Comparison of ENCODE assay signal across 13 cellular contexts in the genomic region with DNA sequence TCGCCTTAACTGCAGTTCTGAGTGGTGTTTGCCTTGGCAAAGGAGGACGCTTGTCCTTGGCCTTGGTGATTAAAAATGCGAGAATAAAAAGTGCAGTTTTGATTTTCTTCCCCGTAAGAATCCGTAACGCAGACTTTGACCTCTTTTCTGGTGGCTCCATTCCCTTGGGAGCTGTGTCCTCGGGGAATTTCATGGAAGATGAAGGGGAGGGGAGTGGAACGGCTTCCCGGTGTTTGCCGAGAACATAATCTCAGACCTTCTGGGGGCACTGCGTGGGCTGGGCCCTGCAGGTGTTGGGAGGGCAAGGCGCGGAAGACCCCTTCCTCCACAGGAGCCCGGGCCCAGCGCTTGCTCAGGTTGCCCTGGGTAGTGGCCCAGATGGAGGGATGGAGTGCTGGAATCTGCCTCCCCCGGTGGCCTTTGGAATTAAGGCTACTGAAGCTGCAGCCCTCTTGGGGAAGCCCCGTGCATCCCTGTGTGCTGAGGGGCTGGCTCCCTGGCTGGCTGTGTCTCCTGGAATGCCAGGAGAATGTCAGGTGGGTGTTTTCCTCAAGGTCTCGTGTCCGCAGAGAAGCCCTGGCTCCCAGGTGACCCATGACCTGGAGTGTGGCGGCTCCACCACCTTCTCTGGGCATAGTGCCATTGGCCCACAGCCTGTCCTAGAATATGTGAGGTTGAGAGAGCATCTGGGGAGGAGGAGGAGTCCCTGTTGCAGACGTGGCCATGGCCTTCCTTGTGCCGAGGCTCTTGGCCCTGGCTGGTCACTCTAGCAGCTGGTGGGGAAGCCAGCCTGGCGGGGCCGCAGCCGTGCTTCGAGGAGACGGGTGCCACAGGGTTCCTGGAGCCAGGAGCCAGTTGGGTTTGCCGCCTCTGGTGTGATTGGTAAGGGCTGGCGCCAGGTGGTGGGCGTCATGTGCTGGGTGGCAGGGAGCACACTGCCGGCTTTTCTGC. TPM values are rescaled to one million over a fixed set of nuclear protein-coding genes. Genes with fewer than 3 reads are reported as not detected.
DNase-seq lines count a peak whose midpoint lies in the region; ATAC-seq, FAIRE-seq and TF ChIP-seq lines count a peak whose summit lies in the region.
"Had no signal": no experiment of that assay in that cellular context is flagged by ENCODE, and none has a peak within 500 bp of the region (broad histone marks: within the 10 kb centered on the region; RNA-seq: fewer than 3 reads in every experiment).

No MANE protein-coding gene starts in this region.

- H3K9me1 ChIP-seq in K562 (ENCODE audit: control insufficient read depth, insufficient read depth, low read length): peaks cover 5% of the 10 kb centered on the region

- CTCF ChIA-PET in HEK293 (lab: Yijun Ruan, JAX): interaction anchor here (0.6 to 3.5 kb wide), 8 partner anchors 11 to 447 kb away, joined by 3 to 32 read pairs (median 6); no protein-coding TSS in a partner anchor
- CTCF ChIA-PET in K562 (lab: Yijun Ruan, JAX; ENCODE audit: low intra/inter-chr PET ratio): no interaction called here

- H2AFZ ChIP-seq in K562 (ENCODE audit: low read depth, low read length) (no peak overlapping the region), hepatocyte (no peak overlapping the region)

- no peak for TF ChIP-seq RAD21 in K562 (CRISPR knock-in tag; conservative IDR thresholded peaks at IDR 0.05 in 1 of 2, IDR thresholded peaks at IDR 0.05 in 1 of 2)

- H3K9me3 ChIP-seq in HEK293 (ENCODE audit: control insufficient read depth, insufficient read depth, low read depth, low read length) (no peaks in the 10 kb centered on the region), K562 (replicated peaks; ENCODE audit: control insufficient read depth, insufficient read depth, low read depth, low read length) (no peaks in the 10 kb centered on the region), hepatocyte (ENCODE audit: low read depth) (no peaks in the 10 kb centered on the region)

- H4K20me1 ChIP-seq in K562 (replicated peaks; ENCODE audit: control insufficient read depth, insufficient read depth, low read length) (peaks cover 40% of the 10 kb centered on the region), hepatocyte (ENCODE audit: insufficient read depth, poor library complexity, severe bottlenecking) (peaks cover 34% of the 10 kb centered on the region)

- intact Hi-C loops in K562 (cut with micrococcal nuclease): no loop called here

- 94% methylated on average over 28 of the region's 31 CpGs for WGBS in K562 (ENCODE audit: insufficient coverage, low coverage, missing lambda C conversion rate)
- 86% methylated on average over 31 of the region's 31 CpGs for WGBS in hepatocyte (ENCODE audit: low lambda C conversion rate, missing lambda C conversion rate)

- H3K79me2 ChIP-seq in K562 (ENCODE audit: control insufficient read depth, insufficient read depth, low read length) (peaks cover 81% of the 10 kb centered on the region), hepatocyte (peaks cover 75% of the 10 kb centered on the region)

- H3K27ac ChIP-seq in HEK293 (ENCODE audit: extremely low read depth, low read depth, low read length) (no peak overlapping the region), K562 (ENCODE audit: extremely low read depth, low read depth, low read length) (no peak overlapping the region), hepatocyte (no peak overlapping the region)

- no peak for TF ChIP-seq EP300 in K562 (IDR thresholded peaks at IDR 0.05; ENCODE audit: low read length)

- H3K4me2 ChIP-seq in K562 (ENCODE audit: insufficient read depth, low read length) (no peak overlapping the region), hepatocyte (peak overlapping the region; percentile 91)

- no peak overlapping the region for H3K4me3 ChIP-seq in HEK293 (ENCODE audit: low read depth, low read length)
- H3K4me3 ChIP-seq in K562: no peak overlapping the region
- no peak overlapping the region for H3K4me3 ChIP-seq in hepatocyte

- H3K9me2 ChIP-seq in hepatocyte (replicated peaks; ENCODE audit: insufficient read depth): no peaks in the 10 kb centered on the region

- BruUV-seq in K562 (replicated peaks; lab: Mats Ljungman, UMichigan): no TSS peak

- POLR2A ChIA-PET in HEK293 (lab: Yijun Ruan, JAX): interaction anchor here (1.0 to 3.9 kb wide), 4 partner anchors 7 to 57 kb away, joined by 3 to 20 read pairs (median 5); no protein-coding TSS in a partner anchor
- POLR2A ChIA-PET in K562 (lab: Yijun Ruan, JAX): interaction anchor here (1.1 to 1.8 kb wide), 2 partner anchors 10 to 53 kb away, joined by 3 to 5 read pairs; no protein-coding TSS in a partner anchor

- in situ Hi-C loops in K562 (cut with MboI): no loop called here

- ATAC-seq in K562 (no peak), GM18861 (IDR thresholded peaks at IDR 0.05; ENCODE audit: unreplicated experiment) (no peak)
- ATAC-seq: left colon had no signal

- DNase-seq in K562 (ENCODE audit: extremely low read depth in 1 of 4, low spot score in 3 of 4) (no peak), hepatocyte (ENCODE audit: low spot score) (no peak), renal cortical epithelial cell (ENCODE audit: low read depth) (peak; percentile 73), NCI-H748 treated with DMSO at 0.1 percent for 48 hours (lab: John Stamatoyannopoulos, UW) (no peak), D721Med (ENCODE audit: insufficient read length, low spot score) (no peak)
- DNase-seq in effector CD4-positive, alpha-beta T cell: no peak
- DNase-seq: activated effector memory CD4-positive, alpha-beta T cell treated with anti-CD3 and anti-CD28 coated beads, Interleukin-2, amount 50 U/mL, for 16 hours; CD4-positive, alpha-beta memory T cell; left colon had no signal

- H3K36me3 ChIP-seq in HEK293 (ENCODE audit: control insufficient read depth in 2 of 2, insufficient read depth in 1 of 2, low read length in 2 of 2): peaks cover 0 to 26% of the 10 kb centered on the region in 2 experiments; a peak in 1 of 3 replicates
- H3K36me3 ChIP-seq in K562 (ENCODE audit: control insufficient read depth, insufficient read depth, low read length): peaks cover 33% of the 10 kb centered on the region; the same call in 2 of the 3 replicates
- H3K36me3 ChIP-seq in hepatocyte (replicated peaks; ENCODE audit: insufficient read depth, low read depth): no peaks in the 10 kb centered on the region

- H3K9ac ChIP-seq in K562 (ENCODE audit: insufficient read depth in 1 of 2, low read depth in 2 of 2, low read length in 2 of 2): peak overlapping the region in 1 of 2 experiments; percentile 65; a peak in 1 of 4 replicates

- TF ChIP-seq CTCF in HEK293 (tag by site-specific recombination; IDR thresholded peaks at IDR 0.05) (peak; percentile 36; the same call in 1 of the 2 replicates), K562 (IDR thresholded peaks at IDR 0.05 in 2 of 3, conservative IDR thresholded peaks at IDR 0.05 in 1 of 3; ENCODE audit: insufficient read depth in 2 of 3, low read depth in 1 of 3, low read length in 3 of 3) (no peak), hepatocyte (IDR thresholded peaks at IDR 0.05; ENCODE audit: poor library complexity) (no peak), D721Med (IDR thresholded peaks at IDR 0.05; ENCODE audit: insufficient read depth, missing control alignments) (no peak)

- H3K4me1 ChIP-seq in HEK293 (ENCODE audit: control insufficient read depth, insufficient read depth, low read length) (peaks cover 9% of the 10 kb centered on the region), K562 (replicated peaks in 1 of 2; ENCODE audit: control insufficient read depth in 2 of 2, insufficient read depth in 2 of 2, low read length in 2 of 2) (peaks cover 28 to 75% of the 10 kb centered on the region in 2 experiments), hepatocyte (ENCODE audit: insufficient read depth) (peaks cover 42% of the 10 kb centered on the region)

- no peaks in the 10 kb centered on the region for H3K27me3 ChIP-seq in K562 (ENCODE audit: control insufficient read depth in 2 of 2, insufficient read depth in 2 of 2, low read length in 2 of 2)
- H3K27me3 ChIP-seq in hepatocyte: no peaks in the 10 kb centered on the region

- FAIRE-seq in K562 (lab: Jason Lieb, UNC) (no peak), D721Med (lab: Jason Lieb, UNC) (no peak)
- FAIRE-seq: endometrium, GM12891 had no signal

- TF ChIP-seq POLR2A in K562 (conservative IDR thresholded peaks at IDR 0.05): no peak

RNA-seq across cellular contexts. Expression of gene BAIAP2, which starts 3.1 kb away (rescaled TPM):
- total RNA-seq in K562 (2011; cell fraction: chromatin; rRNA removed; ENCODE audit: low replicate concordance): 69.8 and 141 TPM in 2 replicates
- 54.5 and 61.0 TPM in 2 replicates for total RNA-seq in K562 (2011; cell fraction: nucleolus; rRNA removed)
- 40.5 and 42.0 TPM in 2 replicates for total RNA-seq in K562 (2011; cell fraction: nucleoplasm; rRNA removed)
- total RNA-seq in K562 (2014; rRNA removed) (26.7 and 31.9 TPM in 2 replicates), K562 (2014; rRNA removed; fragmentation: Illumina TruSeq; extraction: Trizol) (14.2 and 17.7 TPM in 2 replicates), K562 (2015; rRNA removed; fragmentation: Illumina TruSeq; extraction: Trizol) (18.4 and 21.2 TPM in 2 replicates), K562 (2021) (44.7 and 51.6 TPM in 2 replicates), hepatocyte (15.8 and 27.1 TPM in 2 replicates), renal cortical epithelial cell (29.2 and 55.2 TPM in 2 replicates)
- polyA plus RNA-seq in K562 (2011; rRNA removed) (9.8 and 13.6 TPM in 2 replicates), K562 (2014; fragmentation: Illumina TruSeq; extraction: Trizol) (20.7 and 30.0 TPM in 2 replicates), K562 (2014; fragmentation: Nextera tagmentation; extraction: Ambion mirVana) (1 to 10 TPM; 2.3 to 2.4 TPM), K562 (2014; rRNA removed) (17.3 and 23.2 TPM in 2 replicates), hepatocyte (49.7 and 60.0 TPM in 2 replicates)
- polyA plus RNA-seq in K562 (2011; cell fraction: cytosol; rRNA removed): 9.8 and 28.7 TPM in 2 replicates
- polyA plus RNA-seq in K562 (2011; cell fraction: nucleus; rRNA removed): 37.7 and 77.3 TPM in 2 replicates
- polyA plus RNA-seq in K562 (2012): 37.1 and 42.6 TPM in 2 replicates
- 11.9 and 13.6 TPM in 2 replicates for polyA minus RNA-seq in K562 (2011; rRNA and poly(A)+ RNA removed)
- 22.8 and 24.8 TPM in 2 replicates for polyA minus RNA-seq in K562 (2011; cell fraction: cytosol; rRNA and poly(A)+ RNA removed)
- polyA minus RNA-seq in K562 (2011; cell fraction: nucleus; rRNA and poly(A)+ RNA removed): 38.3 and 38.6 TPM in 2 replicates

RNA-seq across cellular contexts. Expression of gene CHMP6, which starts 46.4 kb away (rescaled TPM):
- 33.8 and 66.2 TPM in 2 replicates for total RNA-seq in K562 (2011; cell fraction: chromatin; rRNA removed; ENCODE audit: low replicate concordance)
- total RNA-seq in K562 (2011; cell fraction: nucleolus; rRNA removed): 40.5 and 47.9 TPM in 2 replicates
- total RNA-seq in K562 (2011; cell fraction: nucleoplasm; rRNA removed): 22.9 and 24.6 TPM in 2 replicates
- 10.3 and 12.9 TPM in 2 replicates for total RNA-seq in K562 (2014; rRNA removed)
- 14.4 and 15.7 TPM in 2 replicates for total RNA-seq in K562 (2014; rRNA removed; fragmentation: Illumina TruSeq; extraction: Trizol)
- 12.7 and 13.8 TPM in 2 replicates for total RNA-seq in K562 (2015; rRNA removed; fragmentation: Illumina TruSeq; extraction: Trizol)
- total RNA-seq in K562 (2021): 25.6 and 26.8 TPM in 2 replicates
- 8.0 and 13.4 TPM in 2 replicates for polyA plus RNA-seq in K562 (2011; rRNA removed)
- 10.5 and 35.5 TPM in 2 replicates for polyA plus RNA-seq in K562 (2011; cell fraction: cytosol; rRNA removed)
- 10.7 and 20.1 TPM in 2 replicates for polyA plus RNA-seq in K562 (2011; cell fraction: nucleus; rRNA removed)
- 13.7 and 20.1 TPM in 2 replicates for polyA plus RNA-seq in K562 (2012)
- 11.4 and 15.5 TPM in 2 replicates for polyA plus RNA-seq in K562 (2014; fragmentation: Illumina TruSeq; extraction: Trizol)
- polyA plus RNA-seq in K562 (2014; fragmentation: Nextera tagmentation; extraction: Ambion mirVana): 1 to 10 TPM in 1 of 2 experiments, under 1 TPM in 1; 0.25 to 1.8 TPM
- 28.3 and 30.4 TPM in 2 replicates for polyA plus RNA-seq in K562 (2014; rRNA removed)
- 11.2 and 15.9 TPM in 2 replicates for polyA minus RNA-seq in K562 (2011; rRNA and poly(A)+ RNA removed)
- 5.0 and 8.7 TPM in 2 replicates for polyA minus RNA-seq in K562 (2011; cell fraction: cytosol; rRNA and poly(A)+ RNA removed)
- 13.5 and 13.7 TPM in 2 replicates for polyA minus RNA-seq in K562 (2011; cell fraction: nucleus; rRNA and poly(A)+ RNA removed)
- total RNA-seq in hepatocyte: 16.9 and 27.8 TPM in 2 replicates
- polyA plus RNA-seq in hepatocyte: 30.8 and 38.3 TPM in 2 replicates
- 9.4 and 17.5 TPM in 2 replicates for total RNA-seq in renal cortical epithelial cell

Comparison
In these comparisons a context has a peak if more than half of its experiments do, and no peak if none do; other contexts are left out.
1. Of the 44 proteins assayed by ChIP-seq in both K562 and HEK293: peak only in K562: none; only in HEK293: CTCF and ZBTB8A; in both: none; in neither: 42.